In the genomic region with DNA sequence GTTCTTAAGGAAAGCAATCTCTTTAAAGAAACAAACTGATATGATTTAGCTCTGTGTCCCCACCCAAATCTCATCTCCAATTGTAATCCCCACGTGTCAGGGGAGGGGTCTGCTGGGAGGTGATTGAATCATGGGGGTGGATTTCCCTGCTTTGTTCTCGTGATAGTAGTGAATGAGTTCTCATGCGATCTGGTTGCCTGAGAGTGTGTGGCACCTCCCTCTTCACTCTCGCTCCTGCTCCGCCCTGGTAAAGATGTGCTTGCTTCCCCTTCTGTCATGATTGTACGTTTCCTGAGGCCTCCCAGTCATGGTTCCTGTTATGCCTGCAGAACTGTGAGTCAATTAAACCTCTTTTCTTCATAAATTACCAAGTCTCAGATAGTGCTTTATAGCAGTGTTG, we compare ENCODE assay signal across 27 cellular contexts.
"Had no signal": no experiment of that assay in that cellular context is flagged by ENCODE, and none has a peak within 500 bp of the region (broad histone marks: within the 10 kb centered on the region; RNA-seq: fewer than 3 reads in every experiment).

No MANE protein-coding gene starts in this region.

- H3K27ac ChIP-seq: ascending aorta, breast epithelium, cardiac muscle cell had no signal

- DNase-seq: activated CD4-positive, alpha-beta memory T cell treated with anti-CD3 and anti-CD28 coated beads, Interleukin-2, amount 10 ng/mL, durations not matched to agents 7 days and 5 days; activated CD4-positive, alpha-beta T cell treated with anti-CD3 and anti-CD28 coated beads for 1 hour; activated CD4-positive, alpha-beta T cell treated with anti-CD3 and anti-CD28 coated beads for 4 hours; activated CD4-positive, alpha-beta T cell treated with anti-CD3 and anti-CD28 coated beads, Interleukin-2, amount 10 ng/mL, durations not matched to agents 7 days and 5 days; activated CD4-positive, alpha-beta T cell treated with anti-CD3 and anti-CD28 coated beads, Interleukin-2, amount 50 U/mL, for 4 hours; activated CD8-positive, alpha-beta memory T cell treated with anti-CD3 and anti-CD28 coated beads, Interleukin-2, amount 50 U/mL, for 48 hours; activated gamma-delta T cell; activated naive CD4-positive, alpha-beta T cell; activated naive CD4-positive, alpha-beta T cell treated with anti-CD3 and anti-CD28 coated beads, Interleukin-2, amount 10 ng/mL, durations not matched to agents 7 days and 5 days; activated naive CD8-positive, alpha-beta T cell treated with anti-CD3 and anti-CD28 coated beads, Interleukin-2, amount 10 ng/mL, durations not matched to agents 7 days and 5 days; activated T-cell treated with anti-CD3 and anti-CD28 coated beads for 4 hours; activated T-cell treated with anti-CD3 and anti-CD28 coated beads, Interleukin-2, amount 50 U/mL, for 24 hours; activated T-cell treated with anti-CD3 and anti-CD28 coated beads, Interleukin-2, amount 50 U/mL, for 72 hours; central memory CD4-positive, alpha-beta T cell; cerebellar nuclear complex; effector CD8-positive, alpha-beta T cell; foreskin fibroblast; head of caudate nucleus; hypothalamus; T-helper 2 cell had no signal

- H3K4me1 ChIP-seq: ascending aorta, breast epithelium had no signal

- FAIRE-seq: frontal cortex had no signal

- H3K9me3 ChIP-seq: ascending aorta, breast epithelium had no signal

- H3K27me3 ChIP-seq: ascending aorta, breast epithelium, cardiac muscle cell had no signal

- H3K4me3 ChIP-seq: ascending aorta, breast epithelium, cardiac muscle cell had no signal

- ATAC-seq: activated naive CD4-positive, alpha-beta T cell treated with anti-CD3 and anti-CD28 coated beads, Interleukin-2, amount 50 U/mL, for 72 hours; activated T-cell treated with anti-CD3 and anti-CD28 coated beads, Interleukin-2, amount 50 U/mL, for 72 hours; esophagus mucosa; WTC11 had no signal

- H3K36me3 ChIP-seq: ascending aorta, breast epithelium, cardiac muscle cell had no signal
